ENCODE assay signal across 20 cellular contexts in genomic region chr21:9750341-9751086, GRCh38.
"Had no signal": no experiment of that assay in that cellular context is flagged by ENCODE, and none has a peak within 500 bp of the region (broad histone marks: within the 10 kb centered on the region; RNA-seq: fewer than 3 reads in every experiment).

No MANE protein-coding gene starts in this region.

- H3K9me3 Mint-ChIP-seq: stimulated activated memory B cell treated with anti-CD40 and anti-IgM and Interleukin-4, amounts not matched to agents 10 μg/mL and 1 μg/mL and 100 μg/mL, for 72 hours had no signal

- H3K27me3 ChIP-seq: ascending aorta, neural progenitor cell, ovary, right lobe of liver had no signal

- H3K36me3 Mint-ChIP-seq: activated naive CD4-positive, alpha-beta T cell treated with anti-CD3 and anti-CD28 coated beads, Interleukin-2, amount 10 ng/mL, durations not matched to agents 7 days and 5 days; neural progenitor cell; stimulated activated memory B cell treated with anti-CD40 and anti-IgM and Interleukin-4, amounts not matched to agents 10 μg/mL and 1 μg/mL and 100 μg/mL, for 72 hours had no signal

- H3K4me1 Mint-ChIP-seq: activated naive CD4-positive, alpha-beta T cell treated with anti-CD3 and anti-CD28 coated beads, Interleukin-2, amount 10 ng/mL, durations not matched to agents 7 days and 5 days; neural progenitor cell; stimulated activated memory B cell treated with anti-CD40 and anti-IgM and Interleukin-4, amounts not matched to agents 10 μg/mL and 1 μg/mL and 100 μg/mL, for 72 hours had no signal

- H3K27ac Mint-ChIP-seq: activated naive CD4-positive, alpha-beta T cell treated with anti-CD3 and anti-CD28 coated beads, Interleukin-2, amount 10 ng/mL, durations not matched to agents 7 days and 5 days; neural progenitor cell; stimulated activated memory B cell treated with anti-CD40 and anti-IgM and Interleukin-4, amounts not matched to agents 10 μg/mL and 1 μg/mL and 100 μg/mL, for 72 hours had no signal

- H3K27me3 Mint-ChIP-seq: activated naive CD4-positive, alpha-beta T cell treated with anti-CD3 and anti-CD28 coated beads, Interleukin-2, amount 10 ng/mL, durations not matched to agents 7 days and 5 days; stimulated activated memory B cell treated with anti-CD40 and anti-IgM and Interleukin-4, amounts not matched to agents 10 μg/mL and 1 μg/mL and 100 μg/mL, for 72 hours had no signal

- DNase-seq: activated CD4-positive, alpha-beta T cell treated with anti-CD3 and anti-CD28 coated beads, Interleukin-2, amount 50 U/mL, for 1 hour; activated CD4-positive, CD25-positive, alpha-beta regulatory T cell treated with anti-CD3 and anti-CD28 coated beads, Interleukin-2, amount 50 U/mL, for 72 hours; activated CD8-positive, alpha-beta memory T cell treated with anti-CD3 and anti-CD28 coated beads, Interleukin-2, amount 50 U/mL, for 4 hours; activated effector memory CD4-positive, alpha-beta T cell treated with Interleukin-2 at 50 U/mL for 16 hours; activated naive CD4-positive, alpha-beta T cell treated with anti-CD3 and anti-CD28 coated beads, Interleukin-2, amount 10 ng/mL, durations not matched to agents 7 days and 5 days; activated T-cell treated with anti-CD3 and anti-CD28 coated beads, Interleukin-2, amount 50 U/mL, for 48 hours; cortex of kidney; effector CD4-positive, alpha-beta T cell; foreskin fibroblast; glutamatergic neuron; hypothalamus; midbrain; ovary; right lobe of liver; stimulated activated CD4-positive, alpha-beta T cell treated with anti-CD3 and anti-CD28 coated beads, Interleukin-4, amount 100 ng/mL, for 24 hours; T-helper 2 cell had no signal

- H3K36me3 ChIP-seq: ascending aorta, neural progenitor cell, ovary, right lobe of liver had no signal

- H3K4me3 Mint-ChIP-seq: activated naive CD4-positive, alpha-beta T cell treated with anti-CD3 and anti-CD28 coated beads, Interleukin-2, amount 10 ng/mL, durations not matched to agents 7 days and 5 days; neural progenitor cell; stimulated activated memory B cell treated with anti-CD40 and anti-IgM and Interleukin-4, amounts not matched to agents 10 μg/mL and 1 μg/mL and 100 μg/mL, for 72 hours had no signal

- H3K4me3 ChIP-seq: ascending aorta, neural progenitor cell, ovary, right lobe of liver had no signal

- H3K4me1 ChIP-seq: ascending aorta, neural progenitor cell, right lobe of liver had no signal

- H3K9me3 ChIP-seq: ascending aorta, ovary, right lobe of liver had no signal

- H3K9ac ChIP-seq: neural progenitor cell had no signal

- H3K27ac ChIP-seq: ascending aorta, neural progenitor cell, ovary, right lobe of liver, VCaP had no signal
